ENCODE assay signal across 13 cellular contexts in the genomic region with DNA sequence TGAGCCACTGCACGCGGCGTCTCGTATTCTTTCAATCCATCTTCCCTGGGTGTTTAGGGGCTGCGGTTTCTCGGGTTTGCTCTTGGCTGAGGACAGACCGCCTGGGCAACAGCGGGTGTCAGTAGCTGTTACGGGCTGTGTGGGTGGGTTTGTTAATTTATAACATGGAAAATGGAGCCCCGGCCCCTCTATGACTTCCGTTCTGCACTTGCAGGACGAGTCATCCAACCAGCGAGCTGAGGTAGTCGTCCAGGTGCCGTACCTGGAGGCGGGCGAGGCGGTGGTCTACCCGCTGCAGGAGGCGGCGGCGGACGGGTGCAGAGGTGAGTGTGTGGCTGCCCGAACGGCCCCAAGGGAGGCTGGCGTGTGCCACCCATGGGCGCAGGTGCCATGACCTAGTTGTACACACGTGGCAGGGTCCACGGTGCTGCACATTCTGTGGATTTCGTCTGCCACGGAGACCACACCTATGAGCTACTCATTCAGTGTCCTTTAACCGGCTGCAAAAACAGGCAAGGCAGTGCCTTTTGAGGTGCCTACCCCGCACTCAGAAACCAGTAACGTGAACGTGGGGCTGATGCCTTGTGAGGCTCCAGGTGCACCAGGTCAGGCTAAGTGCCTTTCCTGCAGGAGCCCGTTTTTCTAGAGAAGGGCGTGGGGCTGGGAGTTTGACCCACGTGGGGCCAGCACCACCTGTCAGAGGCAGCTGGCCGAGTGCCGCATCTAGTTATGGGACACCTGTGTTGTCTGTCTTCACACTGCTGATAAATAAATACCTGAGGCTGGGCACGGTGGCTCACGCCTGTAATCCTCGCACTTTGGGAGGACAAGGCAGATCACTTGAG. TPM values are rescaled to one million over a fixed set of nuclear protein-coding genes. Genes with fewer than 3 reads are reported as not detected.
A peak's percentile ranks its signal among the peaks of the same experiment; 100 is the strongest.
DNase-seq lines count a peak whose midpoint lies in the region; ATAC-seq and TF ChIP-seq lines count a peak whose summit lies in the region.
"Had no signal": no experiment of that assay in that cellular context is flagged by ENCODE, and none has a peak within 500 bp of the region (broad histone marks: within the 10 kb centered on the region; RNA-seq: fewer than 3 reads in every experiment).

No MANE protein-coding gene starts in this region.

- H3K4me3 ChIP-seq in left ventricle myocardium inferior (no peak overlapping the region), Karpas-422 (ENCODE audit: low read length) (no peak overlapping the region), lower lobe of right lung (no peak overlapping the region)
- H3K4me3 ChIP-seq: ovary, stomach had no signal

- H3K9me3 ChIP-seq in left ventricle myocardium inferior (replicated peaks) = no peaks in the 10 kb centered on the region
- no peaks in the 10 kb centered on the region for H3K9me3 ChIP-seq in Karpas-422 (ENCODE audit: low read length)
- H3K9me3 ChIP-seq in lower lobe of right lung = no peaks in the 10 kb centered on the region
- H3K9me3 ChIP-seq: ovary, stomach had no signal

- no peak overlapping the region for H2AFZ ChIP-seq in Karpas-422 (ENCODE audit: low read length)

- H3K27me3 Mint-ChIP-seq in central memory CD8-positive, alpha-beta T cell = no peaks in the 10 kb centered on the region

- H3K79me2 ChIP-seq in Karpas-422 (ENCODE audit: low read length) = no peaks in the 10 kb centered on the region

- H3K27me3 ChIP-seq in left ventricle myocardium inferior (ENCODE audit: low read depth) (no peaks in the 10 kb centered on the region), Karpas-422 (ENCODE audit: low read length) (no peaks in the 10 kb centered on the region), lower lobe of right lung (ENCODE audit: low read depth) (no peaks in the 10 kb centered on the region)
- H3K27me3 ChIP-seq: ovary had no signal

- intact Hi-C loops in left ventricle myocardium superior (cut with micrococcal nuclease) = no loop called here
- intact Hi-C loops in left ventricle myocardium inferior (cut with micrococcal nuclease) = no loop called here
- intact Hi-C loops in lower lobe of right lung (cut with DNase I) = no loop called here

- no peaks in the 10 kb centered on the region for H3K9me3 Mint-ChIP-seq in central memory CD8-positive, alpha-beta T cell
- H3K9me3 Mint-ChIP-seq in stimulated activated effector memory CD8-positive, alpha-beta T cell treated with anti-CD3 and anti-CD28 coated beads, Interleukin-12 subunit alpha, Interleukin-12 subunit beta, amount 100 ng/mL, for 72 hours = no peaks in the 10 kb centered on the region

- peaks cover 39% of the 10 kb centered on the region for H3K4me1 Mint-ChIP-seq in central memory CD8-positive, alpha-beta T cell
- peaks cover 45% of the 10 kb centered on the region for H3K4me1 Mint-ChIP-seq in stimulated activated effector memory CD8-positive, alpha-beta T cell treated with anti-CD3 and anti-CD28 coated beads, Interleukin-12 subunit alpha, Interleukin-12 subunit beta, amount 100 ng/mL, for 72 hours

- peak overlapping the region; percentile 65 for H3K4me3 Mint-ChIP-seq in central memory CD8-positive, alpha-beta T cell
- no peak overlapping the region for H3K4me3 Mint-ChIP-seq in stimulated activated effector memory CD8-positive, alpha-beta T cell treated with anti-CD3 and anti-CD28 coated beads, Interleukin-12 subunit alpha, Interleukin-12 subunit beta, amount 100 ng/mL, for 72 hours

- TF ChIP-seq CTCF in left ventricle myocardium inferior (IDR thresholded peaks at IDR 0.05; ENCODE audit: borderline replicate concordance) = no peak
- no peak for TF ChIP-seq CTCF in lower lobe of right lung (IDR thresholded peaks at IDR 0.05)

- H3K36me3 ChIP-seq in left ventricle myocardium inferior (peaks cover 17% of the 10 kb centered on the region), Karpas-422 (ENCODE audit: insufficient read depth, low read length) (peaks cover 18% of the 10 kb centered on the region; the same call in 1 of the 2 replicates), lower lobe of right lung (peaks cover 89% of the 10 kb centered on the region)
- H3K36me3 ChIP-seq: ovary had no signal

- no peak overlapping the region for H3K27ac ChIP-seq in left ventricle myocardium inferior (replicated peaks)
- H3K27ac ChIP-seq in Karpas-422 (ENCODE audit: low read length) = 0 out of 2 replicates have a peak overlapping the region, but pooled peaks have one; percentile 18
- no peak overlapping the region for H3K27ac ChIP-seq in lower lobe of right lung
- H3K27ac ChIP-seq: ovary, stomach had no signal

- peak overlapping the region; percentile 92 for H3K27ac Mint-ChIP-seq in central memory CD8-positive, alpha-beta T cell (ENCODE audit: low read depth)
- peak overlapping the region; percentile 94 for H3K27ac Mint-ChIP-seq in stimulated activated effector memory CD8-positive, alpha-beta T cell treated with anti-CD3 and anti-CD28 coated beads, Interleukin-12 subunit alpha, Interleukin-12 subunit beta, amount 100 ng/mL, for 72 hours

- no peak overlapping the region for H3K9ac ChIP-seq in Karpas-422 (ENCODE audit: low read length)

- ATAC-seq in left ventricle myocardium superior = no peak
- no peak for ATAC-seq in central memory CD8-positive, alpha-beta T cell (replicated peaks; ENCODE audit: extremely low read depth, poor library complexity, severe bottlenecking)
- no peak for ATAC-seq in stimulated activated effector memory CD8-positive, alpha-beta T cell treated with anti-CD3 and anti-CD28 coated beads, Interleukin-12 subunit alpha, Interleukin-12 subunit beta, amount 100 ng/mL, for 72 hours
- no peak for ATAC-seq in lower lobe of right lung
- ATAC-seq: left lobe of liver had no signal

- H3K36me3 Mint-ChIP-seq in central memory CD8-positive, alpha-beta T cell (ENCODE audit: insufficient read depth) = peaks cover 93% of the 10 kb centered on the region
- peaks cover 100% of the 10 kb centered on the region for H3K36me3 Mint-ChIP-seq in stimulated activated effector memory CD8-positive, alpha-beta T cell treated with anti-CD3 and anti-CD28 coated beads, Interleukin-12 subunit alpha, Interleukin-12 subunit beta, amount 100 ng/mL, for 72 hours

- peak; percentile 29 for DNase-seq in left ventricle myocardium superior
- no peak for DNase-seq in left ventricle myocardium inferior
- no peak for DNase-seq in Karpas-422
- no peak for DNase-seq in central memory CD8-positive, alpha-beta T cell (ENCODE audit: low spot score in 2 of 2)
- DNase-seq in stimulated activated effector memory CD8-positive, alpha-beta T cell treated with anti-CD3 and anti-CD28 coated beads, Interleukin-12 subunit alpha, Interleukin-12 subunit beta, amount 100 ng/mL, for 72 hours (ENCODE audit: low spot score in 2 of 2) = no peak
- no peak for DNase-seq in T-helper 9 cell
- no peak for DNase-seq in NCI-H446 (lab: John Stamatoyannopoulos, UW)
- no peak for DNase-seq in lower lobe of right lung
- DNase-seq: H7, NCI-H1436 treated with DMSO at 0.1 percent for 48 hours, ovary, stomach had no signal

- H4K20me1 ChIP-seq in Karpas-422 (ENCODE audit: insufficient read depth, low read depth, low read length) = peaks cover 6% of the 10 kb centered on the region

- no peak overlapping the region for H3K4me2 ChIP-seq in Karpas-422 (ENCODE audit: low read depth, low read length, poor library complexity, severe bottlenecking)

- H3K9me2 ChIP-seq in Karpas-422 (replicated peaks; ENCODE audit: insufficient read depth, low read length) = no peaks in the 10 kb centered on the region

- H3K4me1 ChIP-seq in left ventricle myocardium inferior (peaks cover 10% of the 10 kb centered on the region), Karpas-422 (ENCODE audit: low read length) (peaks cover 34% of the 10 kb centered on the region), lower lobe of right lung (peaks cover 31% of the 10 kb centered on the region)

RNA-seq across cellular contexts. Expression of a gene that starts 10.9 kb away (rescaled TPM):
- total RNA-seq in left ventricle myocardium superior (148 TPM), left ventricle myocardium inferior (140 TPM), lower lobe of right lung (158 TPM)
- 117 and 222 TPM in 2 replicates for total RNA-seq in Karpas-422 (2014; rRNA removed; shearing (Covaris generic); ENCODE audit: low replicate concordance)

RNA-seq across cellular contexts. Expression of a gene that starts 17.3 kb away (rescaled TPM):
- 6.0 TPM for total RNA-seq in left ventricle myocardium superior
- 4.8 TPM for total RNA-seq in left ventricle myocardium inferior
- total RNA-seq in Karpas-422 (2014; rRNA removed; shearing (Covaris generic); ENCODE audit: low replicate concordance) = 31.5 and 114 TPM in 2 replicates
- total RNA-seq in lower lobe of right lung = 83.5 TPM

RNA-seq across cellular contexts. Expression of a gene that starts 19.5 kb away (rescaled TPM):
- total RNA-seq in left ventricle myocardium superior (337 TPM), left ventricle myocardium inferior (327 TPM), lower lobe of right lung (378 TPM)
- 286 and 423 TPM in 2 replicates for total RNA-seq in Karpas-422 (2014; rRNA removed; shearing (Covaris generic); ENCODE audit: low replicate concordance)

RNA-seq across cellular contexts. Expression of a gene that starts 44.3 kb away (rescaled TPM):
- 9.4 TPM for total RNA-seq in left ventricle myocardium superior
- total RNA-seq in left ventricle myocardium inferior = 9.3 TPM
- 23.8 and 31.7 TPM in 2 replicates for total RNA-seq in Karpas-422 (2014; rRNA removed; shearing (Covaris generic); ENCODE audit: low replicate concordance)
- total RNA-seq in lower lobe of right lung = 53.3 TPM

RNA-seq across cellular contexts. Expression of a gene that starts 57.8 kb away (rescaled TPM):
- total RNA-seq in left ventricle myocardium superior = 94.0 TPM
- 45.6 TPM for total RNA-seq in left ventricle myocardium inferior
- 88.6 and 97.9 TPM in 2 replicates for total RNA-seq in Karpas-422 (2014; rRNA removed; shearing (Covaris generic); ENCODE audit: low replicate concordance)
- 158 TPM for total RNA-seq in lower lobe of right lung
